Comparison of ENCODE assay signal across 9 cellular contexts in genomic region chr11:45852018-45852711, GRCh38. TPM values are rescaled to one million over a fixed set of nuclear protein-coding genes. Genes with fewer than 3 reads are reported as not detected.
A peak's percentile ranks its signal among the peaks of the same experiment; 100 is the strongest.
DNase-seq lines count a peak whose midpoint lies in the region; ATAC-seq and TF ChIP-seq lines count a peak whose summit lies in the region.
"Had no signal": no experiment of that assay in that cellular context is flagged by ENCODE, and none has a peak within 500 bp of the region (broad histone marks: within the 10 kb centered on the region; RNA-seq: fewer than 3 reads in every experiment).

No MANE protein-coding gene starts in this region.

- H3K79me2 ChIP-seq in OCI-LY3 (ENCODE audit: low read length), result peaks cover 85% of the 10 kb centered on the region

- H3K4me1 ChIP-seq in OCI-LY3 (ENCODE audit: low read length) (peaks cover 40% of the 10 kb centered on the region), right atrium auricular region (peaks cover 0 to 91% of the 10 kb centered on the region in 2 donors), skeletal muscle tissue (ENCODE audit: control insufficient read depth in 3 of 3, insufficient read depth in 3 of 3, low read length in 3 of 3) (peaks cover 86 to 90% (median 87%) of the 10 kb centered on the region in 3 donors)

- H3K36me3 ChIP-seq in OCI-LY3 (replicated peaks; ENCODE audit: low read depth, low read length), result peaks cover 11% of the 10 kb centered on the region
- H3K36me3 ChIP-seq in right atrium auricular region, result peaks cover 15% of the 10 kb centered on the region
- peaks cover 10 to 19% (median 14%) of the 10 kb centered on the region in 3 donors for H3K36me3 ChIP-seq in skeletal muscle tissue (ENCODE audit: control insufficient read depth in 3 of 3, insufficient read depth in 3 of 3, low read length in 3 of 3)

- in situ Hi-C loops in KBM-7 (cut with MboI; ENCODE audit: low pct_unique_long_range_greater_than_20kb, low sequenced_read_pairs), result no loop called here

- peak overlapping the region; percentile 86 for H3K4me2 ChIP-seq in OCI-LY3 (ENCODE audit: low read length)

- H4K20me1 ChIP-seq in OCI-LY3 (ENCODE audit: insufficient read depth, low read length), result peaks cover 72% of the 10 kb centered on the region

- no peak for TF ChIP-seq CTCF in OCI-LY3 (IDR thresholded peaks at IDR 0.05; ENCODE audit: low read depth, low read length)
- no peak for TF ChIP-seq CTCF in right atrium auricular region (IDR thresholded peaks at IDR 0.05)

- H3K4me3 ChIP-seq in OCI-LY3 (ENCODE audit: low read length), result peak overlapping the region; percentile 58
- no peak overlapping the region for H3K4me3 ChIP-seq in right atrium auricular region
- peak overlapping the region in 1 of 3 donors; percentile 27 for H3K4me3 ChIP-seq in skeletal muscle tissue (ENCODE audit: low read length in 3 of 3)

- peak; percentile 24 for ATAC-seq in GM18909 (IDR thresholded peaks at IDR 0.05; ENCODE audit: poor library complexity, unreplicated experiment)

- no peak overlapping the region for H2AFZ ChIP-seq in OCI-LY3 (ENCODE audit: low read depth, low read length)

- no peaks in the 10 kb centered on the region for H3K27me3 ChIP-seq in OCI-LY3 (ENCODE audit: low read depth, low read length)
- no peaks in the 10 kb centered on the region for H3K27me3 ChIP-seq in right atrium auricular region
- H3K27me3 ChIP-seq in skeletal muscle tissue (ENCODE audit: control insufficient read depth in 3 of 3, insufficient read depth in 3 of 3, low read length in 3 of 3), result no peaks in the 10 kb centered on the region

- H3K27ac ChIP-seq in OCI-LY3 (ENCODE audit: low read length), result peak overlapping the region; percentile 58
- H3K27ac ChIP-seq in right atrium auricular region, result peak overlapping the region; percentile 81 to 88
- peak overlapping the region; percentile 84 for H3K27ac ChIP-seq in skeletal muscle tissue (ENCODE audit: low read depth, low read length)

- DNase-seq in right atrium auricular region (ENCODE audit: low spot score) (no peak), hepatic stellate cell (ENCODE audit: low spot score) (no peak), GOT3 (lab: John Stamatoyannopoulos, UW) (no peak), KBM-7 (no peak)
- no peak for DNase-seq in activated CD8-positive, alpha-beta memory T cell treated with anti-CD3 and anti-CD28 coated beads for 24 hours
- DNase-seq: activated naive CD4-positive, alpha-beta T cell treated with anti-CD3 and anti-CD28 coated beads, Interleukin-2, amount 50 U/mL, for 16 hours had no signal

- H3K9me3 ChIP-seq in OCI-LY3 (ENCODE audit: insufficient read depth, low read length) (no peaks in the 10 kb centered on the region), right atrium auricular region (no peaks in the 10 kb centered on the region), skeletal muscle tissue (ENCODE audit: control insufficient read depth in 3 of 3, low read length in 3 of 3) (no peaks in the 10 kb centered on the region)

- H3K9ac ChIP-seq in OCI-LY3 (ENCODE audit: low read length) (0 out of 2 replicates have a peak overlapping the region, but pooled peaks have one; percentile 16), skeletal muscle tissue (ENCODE audit: low read depth in 1 of 3, low read length in 3 of 3) (peak overlapping the region in 2 of 3 donors; percentile 28 to 62)

RNA-seq across cellular contexts. Expression of gene CRY2, which starts 4.9 kb away (rescaled TPM):
- total RNA-seq in right atrium auricular region (10 to 100 TPM; 43.0 to 62.9 TPM), skeletal muscle tissue (37.6 TPM)

RNA-seq across cellular contexts. Expression of gene MAPK8IP1, which starts 33.3 kb away (rescaled TPM):
- total RNA-seq in right atrium auricular region (1 to 10 TPM; 7.3 to 8.9 TPM), skeletal muscle tissue (18.8 TPM)

RNA-seq across cellular contexts. Expression of gene SLC35C1, which starts 47.2 kb away (rescaled TPM):
- total RNA-seq in right atrium auricular region (10 to 100 TPM in 1 of 2 donors, 1 to 10 TPM in 1; 5.2 to 11.6 TPM), skeletal muscle tissue (2.6 TPM)

RNA-seq across cellular contexts. Expression of gene FREY1, which starts 54.9 kb away (rescaled TPM):
- total RNA-seq in right atrium auricular region (under 1 TPM; 0.55 to 0.82 TPM), skeletal muscle tissue (1.6 TPM)
